In the genomic region with DNA sequence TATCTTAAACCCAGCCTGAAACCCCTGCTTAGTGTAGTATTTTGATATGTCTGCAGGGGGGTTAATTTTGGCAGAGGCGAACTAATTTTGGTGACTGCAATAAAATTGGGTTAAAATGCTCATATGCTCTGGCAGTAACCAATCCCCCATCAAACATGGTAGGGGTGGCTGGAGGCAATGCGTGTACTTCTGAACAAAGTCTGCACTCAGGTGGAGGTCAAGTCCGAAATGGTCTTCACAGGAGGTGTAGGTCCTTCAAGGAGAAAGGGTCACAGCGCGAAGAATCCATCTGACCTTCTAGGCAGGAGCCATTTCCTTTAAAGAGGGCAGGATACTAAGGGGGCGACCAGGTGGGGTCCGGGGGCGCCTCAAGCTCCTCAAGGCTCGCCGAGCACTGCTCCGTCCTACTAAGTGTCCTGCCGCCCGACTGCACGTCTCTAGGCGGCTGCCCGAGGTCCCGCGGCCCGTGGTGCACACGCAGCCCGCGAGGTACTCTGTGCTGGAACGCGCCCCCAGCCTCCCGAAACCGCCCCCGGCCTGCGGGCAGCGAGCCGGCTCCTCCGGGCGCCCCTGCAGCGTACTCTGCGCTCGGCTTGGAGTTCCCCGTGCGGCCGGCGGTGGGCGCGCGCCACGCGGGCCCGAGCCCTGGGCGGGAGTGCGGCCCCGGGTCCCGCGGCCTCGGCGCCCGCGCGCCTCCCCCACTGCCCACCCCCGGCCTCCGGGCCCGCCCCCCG, we compare ENCODE assay signal across 7 cellular contexts. TPM values are rescaled to one million over a fixed set of nuclear protein-coding genes. Genes with fewer than 3 reads are reported as not detected.
A peak's percentile ranks its signal among the peaks of the same experiment; 100 is the strongest.
DNase-seq lines count a peak whose midpoint lies in the region; ATAC-seq, FAIRE-seq and TF ChIP-seq lines count a peak whose summit lies in the region.

No MANE protein-coding gene starts in this region.

- TF ChIP-seq EP300 in tibial nerve (IDR thresholded peaks at IDR 0.05): no peak

- intact Hi-C loops in activated CD4-positive, alpha-beta memory T cell treated with anti-CD3 and anti-CD28 coated beads for 36 hours (cut with micrococcal nuclease): loop anchor here (1.0 to 10.0 kb wide), 11 partner anchors 50 to 595 kb away; partner anchors contain the start of genes FAM210A and RNMT
- intact Hi-C loops in endothelial cell of umbilical vein (cut with micrococcal nuclease): loop anchor here (1.0 to 5.0 kb wide), 8 partner anchors 44 to 585 kb away; no protein-coding TSS in a partner anchor

- H3K9me1 ChIP-seq in endothelial cell of umbilical vein (replicated peaks; ENCODE audit: control insufficient read depth, extremely low read depth, insufficient read depth, low read length): no peaks in the 10 kb centered on the region

- no peak for FAIRE-seq in endothelial cell of umbilical vein (lab: Jason Lieb, UNC)

- H3K36me3 Mint-ChIP-seq in activated CD4-positive, alpha-beta memory T cell treated with anti-CD3 and anti-CD28 coated beads for 36 hours: no peaks in the 10 kb centered on the region
- no peaks in the 10 kb centered on the region for H3K36me3 Mint-ChIP-seq in nephron (ENCODE audit: low read depth)

- peak; percentile 62 for ATAC-seq in GM18909 (IDR thresholded peaks at IDR 0.05; ENCODE audit: poor library complexity, unreplicated experiment)

- H3K27me3 Mint-ChIP-seq in activated CD4-positive, alpha-beta memory T cell treated with anti-CD3 and anti-CD28 coated beads for 36 hours: peaks cover 40% of the 10 kb centered on the region
- peaks cover 31% of the 10 kb centered on the region for H3K27me3 Mint-ChIP-seq in nephron (ENCODE audit: low read depth)

- DNase-seq in KG1 (lab: John Stamatoyannopoulos, UW) (peak; percentile 23), endothelial cell of umbilical vein (ENCODE audit: low read depth, low spot score) (peak; percentile 22), tibial nerve (ENCODE audit: low spot score in 2 of 2) (no peak), pons (ENCODE audit: low spot score) (no peak)
- peak; percentile 64 for DNase-seq in activated CD4-positive, alpha-beta memory T cell treated with anti-CD3 and anti-CD28 coated beads for 36 hours

- H3K27me3 ChIP-seq in endothelial cell of umbilical vein (ENCODE audit: control insufficient read depth in 2 of 2, insufficient read depth in 2 of 2, low read length in 2 of 2) (peaks cover 32 to 69% of the 10 kb centered on the region in 2 experiments), tibial nerve (peaks cover 0 to 7% of the 10 kb centered on the region in 2 donors)

- H3K27ac ChIP-seq in endothelial cell of umbilical vein (ENCODE audit: insufficient read depth, low read depth, low read length): no peak overlapping the region
- H3K27ac ChIP-seq in tibial nerve: peak overlapping the region in 3 of 4 donors; percentile 16 to 85 (median 81)

- peak overlapping the region; percentile 44 for H2AFZ ChIP-seq in endothelial cell of umbilical vein (ENCODE audit: low read depth, low read length)

- no peak overlapping the region for H3K4me2 ChIP-seq in endothelial cell of umbilical vein (ENCODE audit: insufficient read depth, low read length)

- no peak for TF ChIP-seq POLR2A in endothelial cell of umbilical vein (IDR thresholded peaks at IDR 0.05; ENCODE audit: low read depth, low read length)
- TF ChIP-seq POLR2A in tibial nerve (IDR thresholded peaks at IDR 0.05): no peak

- H3K4me1 Mint-ChIP-seq in activated CD4-positive, alpha-beta memory T cell treated with anti-CD3 and anti-CD28 coated beads for 36 hours (ENCODE audit: low read depth): peaks cover 19% of the 10 kb centered on the region
- peaks cover 42% of the 10 kb centered on the region for H3K4me1 Mint-ChIP-seq in nephron

- no peaks in the 10 kb centered on the region for H3K36me3 ChIP-seq in endothelial cell of umbilical vein (ENCODE audit: control insufficient read depth in 2 of 2, extremely low read depth in 1 of 2, insufficient read depth in 2 of 2, low read length in 2 of 2)
- H3K36me3 ChIP-seq in tibial nerve: no peaks in the 10 kb centered on the region

- CTCF ChIA-PET in activated CD4-positive, alpha-beta memory T cell treated with anti-CD3 and anti-CD28 coated beads for 36 hours (lab: Charles Lee): interaction anchor here (0.7 to 4.7 kb wide), 56 partner anchors 8 to 567 kb away, joined by 3 to 59 read pairs (median 4); partner anchors contain the start of genes FAM210A and RNMT
- CTCF ChIA-PET in endothelial cell of umbilical vein (lab: Charles Lee): interaction anchor here (0.7 to 6.8 kb wide), 31 partner anchors 8 to 583 kb away, joined by 3 to 195 read pairs (median 5); no protein-coding TSS in a partner anchor

- H3K27ac Mint-ChIP-seq in activated CD4-positive, alpha-beta memory T cell treated with anti-CD3 and anti-CD28 coated beads for 36 hours: no peak overlapping the region
- peak overlapping the region; percentile 72 to 93 (median 87) for H3K27ac Mint-ChIP-seq in nephron

- H3K9me3 ChIP-seq in endothelial cell of umbilical vein (replicated peaks; ENCODE audit: control insufficient read depth, insufficient read depth, low read length) (no peaks in the 10 kb centered on the region), tibial nerve (no peaks in the 10 kb centered on the region)

- no TSS peak for BruUV-seq in endothelial cell of umbilical vein (replicated peaks; lab: Mats Ljungman, UMichigan)

- peak overlapping the region; percentile 67 for H3K4me3 Mint-ChIP-seq in activated CD4-positive, alpha-beta memory T cell treated with anti-CD3 and anti-CD28 coated beads for 36 hours
- H3K4me3 Mint-ChIP-seq in nephron: peak overlapping the region; percentile 86 to 99 (median 98)

- POLR2A ChIA-PET in activated CD4-positive, alpha-beta memory T cell treated with anti-CD3 and anti-CD28 coated beads for 36 hours (lab: Charles Lee): interaction anchor here (0.7 to 1.7 kb wide), 6 partner anchors 49 to 395 kb away, joined by 3 to 10 read pairs (median 4); no protein-coding TSS in a partner anchor
- POLR2A ChIA-PET in endothelial cell of umbilical vein (lab: Charles Lee): interaction anchor here (0.6 kb wide), 1 partner anchor 37 kb away, joined by 4 read pairs; no protein-coding TSS in a partner anchor

- H3K9me3 Mint-ChIP-seq in activated CD4-positive, alpha-beta memory T cell treated with anti-CD3 and anti-CD28 coated beads for 36 hours: no peaks in the 10 kb centered on the region
- no peaks in the 10 kb centered on the region for H3K9me3 Mint-ChIP-seq in nephron

- WGBS in tibial nerve, 2 donors: 5 to 18% methylated on average over 8 to 10 of the region's 59 CpGs

- dilution Hi-C loops in endothelial cell of umbilical vein (cut with MboI; ENCODE audit: extremely low pct_ligation_motif_present, low sequenced_read_pairs): no loop called here

- no peak overlapping the region for H3K9ac ChIP-seq in endothelial cell of umbilical vein (replicated peaks; ENCODE audit: extremely low read depth, insufficient read depth, low read length)

- TF ChIP-seq CTCF in endothelial cell of umbilical vein (IDR thresholded peaks at IDR 0.05; ENCODE audit: extremely low read depth in 1 of 2, insufficient read depth in 1 of 2, low read depth in 1 of 2, low read length in 2 of 2) (peak in 1 of 2 donors; percentile 46), nephron (IDR thresholded peaks at IDR 0.05; ENCODE audit: unreplicated experiment in 3 of 3) (peak in 1 of 3 experiments; percentile 22), tibial nerve (IDR thresholded peaks at IDR 0.05) (peak in 4 of 5 experiments; percentile 38 to 58 (median 48))

- peaks cover 6% of the 10 kb centered on the region for H3K4me1 ChIP-seq in endothelial cell of umbilical vein (ENCODE audit: control insufficient read depth, extremely low read depth, insufficient read depth, low read length)
- peaks cover 0 to 54% (median 32%) of the 10 kb centered on the region in 4 donors for H3K4me1 ChIP-seq in tibial nerve

- H3K4me3 ChIP-seq in endothelial cell of umbilical vein (replicated peaks in 1 of 3; ENCODE audit: insufficient read depth in 1 of 3, low read depth in 1 of 3, low read length in 3 of 3) (peak overlapping the region in 1 of 3 experiments; percentile 55), tibial nerve (peak overlapping the region; percentile 57 to 87 (median 64))

- no peaks in the 10 kb centered on the region for H3K79me2 ChIP-seq in endothelial cell of umbilical vein (ENCODE audit: control insufficient read depth, insufficient read depth, low read length)

- H4K20me1 ChIP-seq in endothelial cell of umbilical vein (replicated peaks; ENCODE audit: control insufficient read depth, extremely low read depth, insufficient read depth, low read length): no peaks in the 10 kb centered on the region

TF ChIP-seq in endothelial cell of umbilical vein, 7 proteins besides CTCF, POLR2A, EP300 and RAD21:
- TF ChIP-seq POLR2AphosphoS5 (IDR thresholded peaks at IDR 0.05; ENCODE audit: insufficient read depth, low read depth, low read length) (no peak), GATA2 (IDR thresholded peaks at IDR 0.05; ENCODE audit: insufficient read depth, insufficient read length, low read depth, low read length) (no peak), EZH2 (IDR thresholded peaks at IDR 0.05; ENCODE audit: borderline replicate concordance, low read depth, low read length, severe bottlenecking) (no peak), JUN (IDR thresholded peaks at IDR 0.05; ENCODE audit: borderline replicate concordance, insufficient read depth, insufficient read length, low read depth) (no peak), MYC (IDR thresholded peaks at IDR 0.05; ENCODE audit: low read depth, low read length) (no peak), FOS (IDR thresholded peaks at IDR 0.05; ENCODE audit: borderline replicate concordance, insufficient read depth, low read length) (no peak)
- TF ChIP-seq, protein P1, sequence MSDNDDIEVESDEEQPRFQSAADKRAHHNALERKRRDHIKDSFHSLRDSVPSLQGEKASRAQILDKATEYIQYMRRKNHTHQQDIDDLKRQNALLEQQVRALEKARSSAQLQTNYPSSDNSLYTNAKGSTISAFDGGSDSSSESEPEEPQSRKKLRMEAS (IDR thresholded peaks at IDR 0.05; ENCODE audit: insufficient read depth, insufficient read length): no peak

RNA-seq across cellular contexts. Expression of gene LDLRAD4, which starts 1.7 kb away (rescaled TPM):
- total RNA-seq in activated CD4-positive, alpha-beta memory T cell treated with anti-CD3 and anti-CD28 coated beads for 36 hours: 10 to 100 TPM; 28.4 to 30.1 TPM
- total RNA-seq in endothelial cell of umbilical vein (6.5 and 7.2 TPM in 2 replicates), tibial nerve (10 to 100 TPM; 14.0 to 36.9 (median 29.3) TPM)
- polyA plus RNA-seq in endothelial cell of umbilical vein: 5.2 and 5.3 TPM in 2 replicates
- 2.6 and 3.1 TPM in 2 replicates for polyA plus RNA-seq in endothelial cell of umbilical vein (2011; cell fraction: cytosol; rRNA removed)
- 7.2 and 7.7 TPM in 2 replicates for polyA plus RNA-seq in endothelial cell of umbilical vein (2011; cell fraction: nucleus; rRNA removed)
- 1.2 and 2.7 TPM in 2 replicates for polyA plus RNA-seq in endothelial cell of umbilical vein (2012)
- 19.6 and 20.5 TPM in 2 replicates for polyA minus RNA-seq in endothelial cell of umbilical vein
- polyA minus RNA-seq in endothelial cell of umbilical vein (2011; cell fraction: cytosol; rRNA and poly(A)+ RNA removed): not detected
- polyA minus RNA-seq in endothelial cell of umbilical vein (2011; cell fraction: nucleus; rRNA and poly(A)+ RNA removed): 18.2 and 29.6 TPM in 2 replicates

Comparison
In these comparisons a context has a peak if more than half of its experiments do, and no peak if none do; other contexts are left out.
1. DNase-seq: peak in KG1 (single experiment), activated CD4-positive, alpha-beta memory T cell treated with anti-CD3 and anti-CD28 coated beads for 36 hours (single experiment) and endothelial cell of umbilical vein (single experiment); none in tibial nerve (0 of 2) and pons (single experiment).